18 cellular contexts compared by ENCODE assay signal in genomic region chr1:94670273-94670672, GRCh38.
"Had no signal": no experiment of that assay in that cellular context is flagged by ENCODE, and none has a peak within 500 bp of the region (broad histone marks: within the 10 kb centered on the region; RNA-seq: fewer than 3 reads in every experiment).

No MANE protein-coding gene starts in this region.

- H3K36me3 ChIP-seq: esophagus muscularis mucosa, neural progenitor cell, ovary, right atrium auricular region, sigmoid colon, uterus had no signal

- H3K27me3 ChIP-seq: esophagus muscularis mucosa, foreskin keratinocyte, neural progenitor cell, ovary, right atrium auricular region, sigmoid colon, uterus had no signal

- H3K4me1 ChIP-seq: foreskin keratinocyte, neural progenitor cell, uterus had no signal

- H3K4me3 ChIP-seq: esophagus muscularis mucosa, neural progenitor cell, ovary, right atrium auricular region, sigmoid colon, skin epidermis, uterus had no signal

- H3K27ac ChIP-seq: epithelial cell of prostate, esophagus muscularis mucosa, foreskin keratinocyte, neural progenitor cell, ovary, right atrium auricular region, sigmoid colon, skin epidermis, uterus had no signal

- H2AFZ ChIP-seq: neural progenitor cell had no signal

- H3K9me3 ChIP-seq: esophagus muscularis mucosa, ovary, right atrium auricular region, sigmoid colon, uterus had no signal

- DNase-seq: effector memory CD4-positive, alpha-beta T cell; foreskin keratinocyte; hippocampal formation; left colon; midbrain; nucleus accumbens; ovary; sigmoid colon; stimulated activated CD4-positive, alpha-beta T cell treated with anti-CD3 and anti-CD28 coated beads, Interleukin-12 subunit alpha, Interleukin-12 subunit beta, amount 100 ng/mL, for 4 hours; stimulated activated CD4-positive, alpha-beta T cell treated with anti-CD3 and anti-CD28 coated beads, Interleukin-2, amount 100 ng/mL, for 48 hours; stimulated activated naive CD4-positive, alpha-beta T cell treated with Interleukin-2 at 50 U/mL for 16 hours; uterus had no signal

- ATAC-seq: foreskin keratinocyte; left colon; natural killer cell treated with Interleukin-12 subunit alpha and Interleukin-12 subunit beta and Interleukin-15 and Interleukin-18, amount 100 ng/mL, for 72 hours had no signal

- H3K9ac ChIP-seq: neural progenitor cell had no signal

- H3K4me2 ChIP-seq: neural progenitor cell had no signal
